30 cellular contexts compared by ENCODE assay signal in the genomic region with DNA sequence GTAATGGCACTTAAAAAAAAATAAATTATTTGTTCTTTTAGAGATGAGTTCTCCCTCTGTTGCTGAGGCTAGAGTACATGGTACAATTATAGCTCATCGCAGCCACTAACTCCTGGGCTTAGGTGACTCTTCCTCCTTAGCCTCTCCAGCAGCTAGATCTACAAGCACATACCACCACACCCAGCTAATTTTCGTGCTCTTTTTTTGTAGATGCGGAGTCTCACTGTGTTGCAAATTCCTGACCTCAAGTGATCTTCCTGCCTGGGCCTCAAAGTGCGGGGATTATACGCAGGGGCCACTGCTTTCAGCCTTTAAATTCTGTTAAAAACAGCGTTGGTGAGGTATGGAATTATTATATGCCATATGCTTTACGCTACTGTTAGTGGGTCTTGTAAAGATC.
"Had no signal": no experiment of that assay in that cellular context is flagged by ENCODE, and none has a peak within 500 bp of the region (broad histone marks: within the 10 kb centered on the region; RNA-seq: fewer than 3 reads in every experiment).

No MANE protein-coding gene starts in this region.

- H3K27me3 Mint-ChIP-seq: activated CD4-positive, alpha-beta memory T cell treated with anti-CD3 and anti-CD28 coated beads, Interleukin-2, amount 10 ng/mL, durations not matched to agents 7 days and 5 days; activated CD4-positive, alpha-beta T cell treated with anti-CD3 and anti-CD28 coated beads, Interleukin-2, amount 10 ng/mL, durations not matched to agents 7 days and 5 days; activated naive CD4-positive, alpha-beta T cell treated with anti-CD3 and anti-CD28 coated beads, Interleukin-2, amount 10 ng/mL, durations not matched to agents 7 days and 5 days; activated naive CD8-positive, alpha-beta T cell treated with anti-CD3 and anti-CD28 coated beads, Interleukin-2, amount 10 ng/mL, durations not matched to agents 7 days and 5 days; activated T-cell treated with anti-CD3 and anti-CD28 coated beads, Interleukin-2, amount 50 U/mL, for 24 hours; central memory CD8-positive, alpha-beta T cell; dendritic cell treated with granulocyte-macrophage colony-stimulating factor and Interleukin-4, amounts not matched to agents 40 ng/mL and 50 ng/mL, for 4 days had no signal

- H3K9me3 ChIP-seq: esophagus muscularis mucosa, gastrocnemius medialis had no signal

- H3K4me3 Mint-ChIP-seq: activated CD4-positive, alpha-beta memory T cell treated with anti-CD3 and anti-CD28 coated beads, Interleukin-2, amount 10 ng/mL, durations not matched to agents 7 days and 5 days; activated CD4-positive, alpha-beta T cell treated with anti-CD3 and anti-CD28 coated beads, Interleukin-2, amount 10 ng/mL, durations not matched to agents 7 days and 5 days; activated naive CD4-positive, alpha-beta T cell treated with anti-CD3 and anti-CD28 coated beads, Interleukin-2, amount 10 ng/mL, durations not matched to agents 7 days and 5 days; activated naive CD8-positive, alpha-beta T cell treated with anti-CD3 and anti-CD28 coated beads, Interleukin-2, amount 10 ng/mL, durations not matched to agents 7 days and 5 days; activated T-cell treated with anti-CD3 and anti-CD28 coated beads, Interleukin-2, amount 50 U/mL, for 24 hours; activated T-cell treated with anti-CD3 and anti-CD28 coated beads, Interleukin-2, amount 50 U/mL, for 72 hours; central memory CD8-positive, alpha-beta T cell; dendritic cell treated with granulocyte-macrophage colony-stimulating factor and Interleukin-4, amounts not matched to agents 40 ng/mL and 50 ng/mL, for 4 days; endodermal cell had no signal

- H3K36me3 Mint-ChIP-seq: activated naive CD4-positive, alpha-beta T cell treated with anti-CD3 and anti-CD28 coated beads, Interleukin-2, amount 10 ng/mL, durations not matched to agents 7 days and 5 days; activated naive CD8-positive, alpha-beta T cell treated with anti-CD3 and anti-CD28 coated beads, Interleukin-2, amount 10 ng/mL, durations not matched to agents 7 days and 5 days had no signal

- H3K36me3 ChIP-seq: brain microvascular endothelial cell, esophagus muscularis mucosa, gastrocnemius medialis had no signal

- H3K9me3 Mint-ChIP-seq: endodermal cell had no signal

- DNase-seq: activated CD4-positive, alpha-beta memory T cell treated with anti-CD3 and anti-CD28 coated beads, Interleukin-2, amount 10 ng/mL, durations not matched to agents 7 days and 5 days; activated CD4-positive, alpha-beta T cell treated with anti-CD3 and anti-CD28 coated beads for 1 hour; activated CD4-positive, alpha-beta T cell treated with anti-CD3 and anti-CD28 coated beads for 4 hours; activated CD4-positive, alpha-beta T cell treated with anti-CD3 and anti-CD28 coated beads, Interleukin-2, amount 10 ng/mL, durations not matched to agents 7 days and 5 days; activated CD4-positive, alpha-beta T cell treated with anti-CD3 and anti-CD28 coated beads, Interleukin-2, amount 50 U/mL, for 4 hours; activated CD8-positive, alpha-beta memory T cell treated with anti-CD3 and anti-CD28 coated beads, Interleukin-2, amount 50 U/mL, for 48 hours; activated gamma-delta T cell; activated naive CD4-positive, alpha-beta T cell; activated naive CD4-positive, alpha-beta T cell treated with anti-CD3 and anti-CD28 coated beads, Interleukin-2, amount 10 ng/mL, durations not matched to agents 7 days and 5 days; activated naive CD8-positive, alpha-beta T cell treated with anti-CD3 and anti-CD28 coated beads, Interleukin-2, amount 10 ng/mL, durations not matched to agents 7 days and 5 days; activated T-cell treated with anti-CD3 and anti-CD28 coated beads for 4 hours; activated T-cell treated with anti-CD3 and anti-CD28 coated beads, Interleukin-2, amount 50 U/mL, for 24 hours; activated T-cell treated with anti-CD3 and anti-CD28 coated beads, Interleukin-2, amount 50 U/mL, for 72 hours; amniotic stem cell; anterior cingulate cortex; brain microvascular endothelial cell; dorsolateral prefrontal cortex; effector memory CD4-positive, alpha-beta T cell; endodermal cell; erythroblast; foreskin keratinocyte; gastrocnemius medialis; T-helper 2 cell had no signal

- H3K4me3 ChIP-seq: coronary artery, dorsolateral prefrontal cortex, esophagus muscularis mucosa, gastrocnemius medialis had no signal

- H3K4me1 Mint-ChIP-seq: activated CD4-positive, alpha-beta memory T cell treated with anti-CD3 and anti-CD28 coated beads, Interleukin-2, amount 10 ng/mL, durations not matched to agents 7 days and 5 days; activated CD4-positive, alpha-beta T cell treated with anti-CD3 and anti-CD28 coated beads, Interleukin-2, amount 10 ng/mL, durations not matched to agents 7 days and 5 days; activated naive CD4-positive, alpha-beta T cell treated with anti-CD3 and anti-CD28 coated beads, Interleukin-2, amount 10 ng/mL, durations not matched to agents 7 days and 5 days; activated naive CD8-positive, alpha-beta T cell treated with anti-CD3 and anti-CD28 coated beads, Interleukin-2, amount 10 ng/mL, durations not matched to agents 7 days and 5 days; central memory CD8-positive, alpha-beta T cell had no signal

- ATAC-seq: activated naive CD4-positive, alpha-beta T cell treated with anti-CD3 and anti-CD28 coated beads, Interleukin-2, amount 50 U/mL, for 72 hours; activated T-cell treated with anti-CD3 and anti-CD28 coated beads, Interleukin-2, amount 50 U/mL, for 72 hours; foreskin keratinocyte; gastrocnemius medialis had no signal

- H3K27ac Mint-ChIP-seq: activated CD4-positive, alpha-beta memory T cell treated with anti-CD3 and anti-CD28 coated beads, Interleukin-2, amount 10 ng/mL, durations not matched to agents 7 days and 5 days; activated CD4-positive, alpha-beta T cell treated with anti-CD3 and anti-CD28 coated beads, Interleukin-2, amount 10 ng/mL, durations not matched to agents 7 days and 5 days; activated naive CD4-positive, alpha-beta T cell treated with anti-CD3 and anti-CD28 coated beads, Interleukin-2, amount 10 ng/mL, durations not matched to agents 7 days and 5 days; activated naive CD4-positive, alpha-beta T cell treated with anti-CD3 and anti-CD28 coated beads, Interleukin-2, amount 50 U/mL, for 72 hours; activated naive CD8-positive, alpha-beta T cell treated with anti-CD3 and anti-CD28 coated beads, Interleukin-2, amount 10 ng/mL, durations not matched to agents 7 days and 5 days; activated T-cell treated with anti-CD3 and anti-CD28 coated beads, Interleukin-2, amount 50 U/mL, for 24 hours; activated T-cell treated with anti-CD3 and anti-CD28 coated beads, Interleukin-2, amount 50 U/mL, for 72 hours; dendritic cell treated with granulocyte-macrophage colony-stimulating factor and Interleukin-4, amounts not matched to agents 40 ng/mL and 50 ng/mL, for 4 days; endodermal cell had no signal

- H3K4me1 ChIP-seq: esophagus muscularis mucosa, foreskin keratinocyte, gastrocnemius medialis had no signal

- FAIRE-seq: astrocyte, bronchial epithelial cell had no signal

- H3K27me3 ChIP-seq: brain microvascular endothelial cell, dorsolateral prefrontal cortex, esophagus muscularis mucosa, foreskin keratinocyte, gastrocnemius medialis had no signal

- H3K27ac ChIP-seq: brain microvascular endothelial cell, coronary artery, dorsolateral prefrontal cortex, esophagus muscularis mucosa, foreskin keratinocyte, gastrocnemius medialis had no signal
